Comparison of ENCODE assay signal across 7 cellular contexts in the genomic region with DNA sequence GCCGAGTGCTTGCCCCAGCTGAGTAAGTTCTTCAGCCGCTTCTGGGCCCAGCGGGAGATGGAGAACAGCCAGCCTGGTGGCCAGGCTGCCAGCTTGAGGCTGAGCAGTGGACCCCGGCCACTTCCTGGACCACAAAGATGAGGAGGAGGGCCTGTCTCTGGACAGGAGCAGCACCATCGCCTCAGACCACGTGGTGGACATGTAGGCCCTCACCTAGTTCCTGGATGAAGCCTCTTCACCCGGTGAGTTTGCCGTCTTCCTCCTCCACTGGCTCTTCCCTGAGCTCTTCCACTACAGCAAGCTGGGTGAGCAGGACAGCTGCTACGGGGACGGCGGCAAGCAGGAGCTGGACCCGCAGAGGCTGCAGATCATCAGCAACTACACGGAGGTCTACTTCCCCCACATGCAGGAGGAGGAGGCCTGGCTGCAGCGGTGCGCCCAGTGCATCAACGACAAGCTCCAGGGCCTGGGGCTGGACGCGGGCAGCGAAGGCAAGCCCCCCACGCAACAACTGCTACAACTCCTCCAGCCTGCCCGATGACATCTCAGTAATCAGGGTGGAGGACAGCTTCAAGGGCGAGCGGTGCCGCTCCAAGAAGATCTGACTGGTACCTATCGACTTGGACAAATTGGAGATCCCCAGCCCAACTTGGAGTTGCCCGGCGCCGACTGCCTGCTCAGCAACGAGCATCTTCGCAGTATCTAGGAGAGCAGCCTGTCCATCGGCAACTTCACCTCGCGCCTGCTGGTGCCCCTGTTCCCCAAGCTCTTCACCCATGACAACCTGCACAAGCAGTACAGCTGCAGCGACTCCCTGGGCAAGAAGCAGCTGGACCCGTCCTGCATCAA. TPM values are rescaled to one million over a fixed set of nuclear protein-coding genes. Genes with fewer than 3 reads are reported as not detected.
DNase-seq lines count a peak whose midpoint lies in the region; ATAC-seq, FAIRE-seq and TF ChIP-seq lines count a peak whose summit lies in the region.
"Not testable (repeated sequence)": the region's sequence is repeated elsewhere in the genome, so short reads cannot be mapped to it uniquely, and the experiment has no call there.

No MANE protein-coding gene starts in this region.

- not testable (repeated sequence) for ATAC-seq in RWPE2 (ENCODE audit: low read depth); activated naive CD8-positive, alpha-beta T cell treated with anti-CD3 and anti-CD28 coated beads, Interleukin-2, amount 10 ng/mL, durations not matched to agents 7 days and 5 days (ENCODE audit: low read depth); right lobe of liver

- not testable (repeated sequence) for H3K27ac ChIP-seq in RWPE2 (ENCODE audit: poor library complexity, severe bottlenecking); endothelial cell of umbilical vein (ENCODE audit: insufficient read depth, low read depth, low read length); right lobe of liver

- H3K9me1 ChIP-seq in endothelial cell of umbilical vein (replicated peaks; ENCODE audit: control insufficient read depth, extremely low read depth, insufficient read depth, low read length), result not testable (repeated sequence)

- peak overlapping the region; percentile 81 for H3K4me3 Mint-ChIP-seq in Caco-2 (ENCODE audit: unreplicated experiment)
- H3K4me3 Mint-ChIP-seq in activated naive CD8-positive, alpha-beta T cell treated with anti-CD3 and anti-CD28 coated beads, Interleukin-2, amount 10 ng/mL, durations not matched to agents 7 days and 5 days, result peak overlapping the region; percentile 88

- POLR2A ChIA-PET in Caco-2 (lab: Charles Lee); endothelial cell of umbilical vein (lab: Charles Lee): not testable (repeated sequence)
- POLR2A ChIA-PET in activated naive CD8-positive, alpha-beta T cell treated with anti-CD3 and anti-CD28 coated beads, Interleukin-2, amount 10 ng/mL, durations not matched to agents 7 days and 5 days (lab: Charles Lee), result interaction anchor here (1.1 to 2.0 kb wide), 3 partner anchors 22 to 37 kb away, joined by 4 to 14 read pairs (median 7); a partner anchor contains a TSS

- peak overlapping the region; percentile 88 for H2AFZ ChIP-seq in endothelial cell of umbilical vein (ENCODE audit: low read depth, low read length)

- FAIRE-seq in endothelial cell of umbilical vein (lab: Jason Lieb, UNC), result not testable (repeated sequence)

- H3K9me3 Mint-ChIP-seq in Caco-2 (ENCODE audit: unreplicated experiment); activated naive CD8-positive, alpha-beta T cell treated with anti-CD3 and anti-CD28 coated beads, Interleukin-2, amount 10 ng/mL, durations not matched to agents 7 days and 5 days: not testable (repeated sequence)

- H3K27ac Mint-ChIP-seq in Caco-2 (ENCODE audit: unreplicated experiment), result peak overlapping the region; percentile 43
- H3K27ac Mint-ChIP-seq in activated naive CD8-positive, alpha-beta T cell treated with anti-CD3 and anti-CD28 coated beads, Interleukin-2, amount 10 ng/mL, durations not matched to agents 7 days and 5 days, result peak overlapping the region; percentile 87

- not testable (repeated sequence) for H3K36me3 Mint-ChIP-seq in Caco-2 (ENCODE audit: insufficient read depth, unreplicated experiment); activated naive CD8-positive, alpha-beta T cell treated with anti-CD3 and anti-CD28 coated beads, Interleukin-2, amount 10 ng/mL, durations not matched to agents 7 days and 5 days

- dilution Hi-C loops in endothelial cell of umbilical vein (cut with MboI; ENCODE audit: extremely low pct_ligation_motif_present, low sequenced_read_pairs), result not testable (repeated sequence)

- not testable (repeated sequence) for H3K4me2 ChIP-seq in endothelial cell of umbilical vein (ENCODE audit: insufficient read depth, low read length)

- H3K36me3 ChIP-seq in Caco-2 (ENCODE audit: control insufficient read depth, insufficient read depth, low read length); RWPE2 (ENCODE audit: low read depth); endothelial cell of umbilical vein (ENCODE audit: control insufficient read depth in 2 of 2, extremely low read depth in 1 of 2, insufficient read depth in 2 of 2, low read length in 2 of 2); right lobe of liver: not testable (repeated sequence)

- H3K4me3 ChIP-seq in Caco-2 (ENCODE audit: low read depth, low read length), result peak overlapping the region; percentile 52
- H3K4me3 ChIP-seq in Jurkat, Clone E6-1 (ENCODE audit: low read length), result peak overlapping the region; percentile 60
- H3K4me3 ChIP-seq in RWPE2 (ENCODE audit: severe bottlenecking), result peak overlapping the region; percentile 25
- not testable (repeated sequence) for H3K4me3 ChIP-seq in endothelial cell of umbilical vein (replicated peaks in 1 of 3; ENCODE audit: insufficient read depth in 1 of 3, low read depth in 1 of 3, low read length in 3 of 3)
- peak overlapping the region; percentile 33 to 61 (median 56) for H3K4me3 ChIP-seq in right lobe of liver
- H3K4me3 ChIP-seq in skeletal muscle cell (ENCODE audit: low read depth, low read length), result peak overlapping the region; percentile 45

- not testable (repeated sequence) for H3K9ac ChIP-seq in endothelial cell of umbilical vein (replicated peaks; ENCODE audit: extremely low read depth, insufficient read depth, low read length)

- H3K27me3 ChIP-seq in Caco-2 (replicated peaks; ENCODE audit: control insufficient read depth, insufficient read depth, low read length); RWPE2 (ENCODE audit: insufficient read depth, poor library complexity, severe bottlenecking); endothelial cell of umbilical vein (ENCODE audit: control insufficient read depth in 2 of 2, insufficient read depth in 2 of 2, low read length in 2 of 2); right lobe of liver: not testable (repeated sequence)

- H3K9me3 ChIP-seq in Caco-2; RWPE2 (ENCODE audit: severe bottlenecking); endothelial cell of umbilical vein (replicated peaks; ENCODE audit: control insufficient read depth, insufficient read depth, low read length); right lobe of liver: not testable (repeated sequence)

- BruUV-seq in Caco-2 (replicated peaks; lab: Mats Ljungman, UMichigan); endothelial cell of umbilical vein (replicated peaks; lab: Mats Ljungman, UMichigan): not testable (repeated sequence)

- not testable (repeated sequence) for TF ChIP-seq CTCF in Caco-2 (IDR thresholded peaks at IDR 0.05; ENCODE audit: insufficient read depth in 1 of 2, low read depth in 1 of 2, low read length in 1 of 2, severe bottlenecking in 1 of 2, unreplicated experiment in 1 of 2); RWPE2 (IDR thresholded peaks at IDR 0.05; ENCODE audit: poor library complexity, severe bottlenecking); endothelial cell of umbilical vein (IDR thresholded peaks at IDR 0.05; ENCODE audit: extremely low read depth in 1 of 2, insufficient read depth in 1 of 2, low read depth in 1 of 2, low read length in 2 of 2); right lobe of liver (IDR thresholded peaks at IDR 0.05)

- not testable (repeated sequence) for TF ChIP-seq POLR2A in endothelial cell of umbilical vein (IDR thresholded peaks at IDR 0.05; ENCODE audit: low read depth, low read length); right lobe of liver (IDR thresholded peaks at IDR 0.05)

- CTCF ChIA-PET in Caco-2 (lab: Charles Lee) (interaction anchor here (0.6 to 1.2 kb wide), 5 partner anchors 7 to 292 kb away, joined by 3 to 8 read pairs (median 4); a partner anchor contains a TSS), endothelial cell of umbilical vein (lab: Charles Lee) (interaction anchor here (1.4 kb wide), 1 partner anchor 23 kb away, joined by 6 read pairs; no protein-coding TSS in a partner anchor)

- H3K4me1 ChIP-seq in Caco-2; RWPE2 (ENCODE audit: insufficient read depth, poor library complexity, severe bottlenecking); endothelial cell of umbilical vein (ENCODE audit: control insufficient read depth, extremely low read depth, insufficient read depth, low read length); right lobe of liver: not testable (repeated sequence)

- H4K20me1 ChIP-seq in endothelial cell of umbilical vein (replicated peaks; ENCODE audit: control insufficient read depth, extremely low read depth, insufficient read depth, low read length), result not testable (repeated sequence)

- H3K79me2 ChIP-seq in endothelial cell of umbilical vein (ENCODE audit: control insufficient read depth, insufficient read depth, low read length), result not testable (repeated sequence)

- not testable (repeated sequence) for DNase-seq in Caco-2; Jurkat, Clone E6-1 (ENCODE audit: low read depth, low spot score); RWPE2 (ENCODE audit: low spot score); activated naive CD8-positive, alpha-beta T cell treated with anti-CD3 and anti-CD28 coated beads, Interleukin-2, amount 10 ng/mL, durations not matched to agents 7 days and 5 days; endothelial cell of umbilical vein (ENCODE audit: low read depth, low spot score); right lobe of liver; skeletal muscle cell (ENCODE audit: low read depth)

- H3K27me3 Mint-ChIP-seq in Caco-2 (ENCODE audit: insufficient read depth, unreplicated experiment); activated naive CD8-positive, alpha-beta T cell treated with anti-CD3 and anti-CD28 coated beads, Interleukin-2, amount 10 ng/mL, durations not matched to agents 7 days and 5 days: not testable (repeated sequence)

- intact Hi-C loops in Caco-2 (cut with micrococcal nuclease; ENCODE audit: unreplicated experiment); endothelial cell of umbilical vein (cut with micrococcal nuclease); right lobe of liver (cut with DNase I): not testable (repeated sequence)

- 90% methylated on average over 4 of the region's 35 CpGs for WGBS in right lobe of liver (ENCODE audit: insufficient coverage, low coverage, low lambda C conversion rate, missing lambda C conversion rate)

- H3K4me1 Mint-ChIP-seq in Caco-2 (ENCODE audit: low read depth, unreplicated experiment); activated naive CD8-positive, alpha-beta T cell treated with anti-CD3 and anti-CD28 coated beads, Interleukin-2, amount 10 ng/mL, durations not matched to agents 7 days and 5 days: not testable (repeated sequence)

RNA-seq across cellular contexts. Expression of a gene that starts 35.5 kb away (rescaled TPM):
- total RNA-seq in Caco-2 (2022) (30.5 and 34.8 TPM in 2 replicates), endothelial cell of umbilical vein (23.7 and 24.8 TPM in 2 replicates), right lobe of liver (10 to 100 TPM; 13.6 to 49.8 (median 20.0) TPM)
- 5.1 TPM for polyA plus RNA-seq in Jurkat, Clone E6-1 (2012; ENCODE audit: insufficient read depth, insufficient read length)
- total RNA-seq in activated naive CD8-positive, alpha-beta T cell treated with anti-CD3 and anti-CD28 coated beads, Interleukin-2, amount 10 ng/mL, durations not matched to agents 7 days and 5 days, result 10 to 100 TPM; 20.4 to 21.0 TPM
- 8.8 and 9.7 TPM in 2 replicates for polyA plus RNA-seq in endothelial cell of umbilical vein
- 8.2 and 9.9 TPM in 2 replicates for polyA plus RNA-seq in endothelial cell of umbilical vein (2011; cell fraction: cytosol; rRNA removed)
- polyA plus RNA-seq in endothelial cell of umbilical vein (2011; cell fraction: nucleus; rRNA removed), result 11.2 and 16.0 TPM in 2 replicates
- polyA plus RNA-seq in endothelial cell of umbilical vein (2012), result 14.8 and 16.1 TPM in 2 replicates
- 21.5 TPM in 2 replicates for polyA minus RNA-seq in endothelial cell of umbilical vein
- 36.0 TPM for polyA minus RNA-seq in endothelial cell of umbilical vein (2011; cell fraction: cytosol; rRNA and poly(A)+ RNA removed)
- 60.5 and 62.4 TPM in 2 replicates for polyA minus RNA-seq in endothelial cell of umbilical vein (2011; cell fraction: nucleus; rRNA and poly(A)+ RNA removed)
